In genomic region chr6:77017537-77017936, GRCh38 we compare ENCODE assay signal across 36 cellular contexts.
"Had no signal": no experiment of that assay in that cellular context is flagged by ENCODE, and none has a peak within 500 bp of the region (broad histone marks: within the 10 kb centered on the region; RNA-seq: fewer than 3 reads in every experiment).

No MANE protein-coding gene starts in this region.

- H3K27ac ChIP-seq: KMS-11 had no signal

- DNase-seq: Karpas-422, Kasumi-1, KG1, MG63, MM.1S, MV-4-11, NCI-H1048, NCI-H1092, NCI-H1092 treated with DMSO at 0.1 percent for 48 hours, NCI-H1105, NCI-H1105 treated with DMSO at 0.1 percent for 48 hours, NCI-H1417, NCI-H1417 treated with DMSO at 0.1 percent for 48 hours, NCI-H1436, NCI-H1436 treated with DMSO at 0.1 percent for 48 hours, NCI-H146, NCI-H1694, NCI-H1694 treated with DMSO at 0.1 percent for 48 hours, NCI-H187, NCI-H187 treated with DMSO at 0.1 percent for 48 hours, NCI-H1930, NCI-H2029, NCI-H2029 treated with DMSO at 0.1 percent for 48 hours, NCI-H2081, NCI-H2081 treated with DMSO at 0.1 percent for 48 hours, NCI-H2107, NCI-H2171, NCI-H2171 treated with DMSO at 0.1 percent for 48 hours, NCI-H2227 treated with DMSO at 0.1 percent for 48 hours, NCI-H226, NCI-H345, NCI-H446, NCI-H446 treated with DMSO at 0.1 percent for 48 hours, NCI-H510A, NCI-H510A treated with DMSO at 0.1 percent for 48 hours had no signal

- H3K9ac ChIP-seq: KMS-11 had no signal

- H3K4me2 ChIP-seq: KMS-11 had no signal

- H3K27me3 ChIP-seq: MG63 had no signal

- H3K4me3 ChIP-seq: MG63 had no signal

- H3K36me3 ChIP-seq: MG63 had no signal

- H3K9me3 ChIP-seq: MG63 had no signal
